13 cellular contexts compared by ENCODE assay signal in genomic region chr17:73338050-73338491, GRCh38. TPM values are rescaled to one million over a fixed set of nuclear protein-coding genes. Genes with fewer than 3 reads are reported as not detected.
DNase-seq lines count a peak whose midpoint lies in the region; ATAC-seq and TF ChIP-seq lines count a peak whose summit lies in the region.
"Had no signal": no experiment of that assay in that cellular context is flagged by ENCODE, and none has a peak within 500 bp of the region (broad histone marks: within the 10 kb centered on the region; RNA-seq: fewer than 3 reads in every experiment).

No MANE protein-coding gene starts in this region.

- H3K4me3 ChIP-seq in adrenal gland, result no peak overlapping the region
- H3K4me3 ChIP-seq in foreskin fibroblast (ENCODE audit: low read depth in 1 of 2, low read length in 2 of 2), result peak overlapping the region in 1 of 2 donors; percentile 18
- H3K4me3 ChIP-seq in sigmoid colon, result peak overlapping the region in 3 of 4 donors; percentile 15 to 35 (median 27)
- no peak overlapping the region for H3K4me3 ChIP-seq in HAP-1

- ATAC-seq in GM21381 (IDR thresholded peaks at IDR 0.05; ENCODE audit: unreplicated experiment), result no peak

- no peaks in the 10 kb centered on the region for H3K9me3 ChIP-seq in adrenal gland (replicated peaks in 1 of 3)
- H3K9me3 ChIP-seq in sigmoid colon, result no peaks in the 10 kb centered on the region
- no peaks in the 10 kb centered on the region for H3K9me3 ChIP-seq in HAP-1

- H3K36me3 ChIP-seq in adrenal gland (replicated peaks in 1 of 2), result no peaks in the 10 kb centered on the region
- no peaks in the 10 kb centered on the region for H3K36me3 ChIP-seq in sigmoid colon
- H3K36me3 ChIP-seq in HAP-1 (replicated peaks), result no peaks in the 10 kb centered on the region

- H3K27ac ChIP-seq in adrenal gland (peak overlapping the region in 2 of 5 donors; percentile 57 to 76), sigmoid colon (peak overlapping the region; percentile 67 to 97 (median 87))

- no peak for TF ChIP-seq EP300 in sigmoid colon (IDR thresholded peaks at IDR 0.05)

- TF ChIP-seq POLR2A in adrenal gland (IDR thresholded peaks at IDR 0.05), result no peak
- no peak for TF ChIP-seq POLR2A in sigmoid colon (IDR thresholded peaks at IDR 0.05)

- H3K27me3 ChIP-seq in adrenal gland, result no peaks in the 10 kb centered on the region
- no peaks in the 10 kb centered on the region for H3K27me3 ChIP-seq in sigmoid colon
- no peaks in the 10 kb centered on the region for H3K27me3 ChIP-seq in HAP-1 (ENCODE audit: low read depth)

- 67 to 80% (median 69%) methylated on average over 13 of the region's 13 CpGs for WGBS in adrenal gland, 4 donors
- 71 to 82% methylated on average over 13 of the region's 13 CpGs for WGBS in sigmoid colon, 2 donors

- TF ChIP-seq CTCF in adrenal gland (IDR thresholded peaks at IDR 0.05) (no peak), foreskin fibroblast (IDR thresholded peaks at IDR 0.05; ENCODE audit: low read depth, low read length) (no peak), sigmoid colon (IDR thresholded peaks at IDR 0.05) (no peak)

- H3K4me1 ChIP-seq in adrenal gland (replicated peaks in 1 of 2), result peaks cover 4 to 27% of the 10 kb centered on the region in 2 donors
- peaks cover 0 to 52% (median 47%) of the 10 kb centered on the region in 4 donors for H3K4me1 ChIP-seq in sigmoid colon
- peaks cover 14% of the 10 kb centered on the region for H3K4me1 ChIP-seq in HAP-1

- DNase-seq in AG08396 (ENCODE audit: low spot score) (peak; percentile 41), adrenal gland (peak in 4 of 7 donors; percentile 31 to 70 (median 40)), foreskin fibroblast (peak; percentile 67 to 81), sigmoid colon (no peak), HAP-1 (ENCODE audit: low spot score in 2 of 2) (no peak), NCI-H345 (lab: John Stamatoyannopoulos, UW) (no peak), OCI-M2 (lab: John Stamatoyannopoulos, UW; ENCODE audit: unreplicated experiment) (no peak)
- DNase-seq: activated CD4-positive, alpha-beta T cell treated with anti-CD3 and anti-CD28 coated beads for 4 hours; naive B cell; NCI-H1092 treated with DMSO at 0.1 percent for 48 hours; NCI-H748 treated with DMSO at 0.1 percent for 48 hours; stimulated activated naive CD4-positive, alpha-beta T cell treated with Interleukin-2 at 50 U/mL for 16 hours had no signal

- in situ Hi-C loops in HAP-1 (cut with MboI; ENCODE audit: low sequenced_read_pairs), result no loop called here

- intact Hi-C loops in adrenal gland (cut with DNase I) (no loop called here), sigmoid colon (cut with DNase I) (loop anchor here (1.0 kb wide), 1 partner anchor 26 kb away; the partner anchor contains the start of gene CDC42EP4)

RNA-seq across cellular contexts. Expression of gene CDC42EP4, which starts 26.3 kb away (rescaled TPM):
- total RNA-seq in adrenal gland, result 100 to 1,000 TPM in 6 of 8 donors, 10 to 100 TPM in 2; 87.4 to 172 (median 118) TPM
- polyA plus RNA-seq in adrenal gland, result 10 to 100 TPM; 24.4 to 43.0 (median 37.6) TPM
- 10 to 100 TPM; 68.1 to 87.6 (median 76.0) TPM for total RNA-seq in sigmoid colon
- polyA plus RNA-seq in sigmoid colon, result 10 to 100 TPM; 44.0 to 57.3 (median 46.2) TPM

Comparison
In these comparisons a context has a peak if more than half of its experiments do, and no peak if none do; other contexts are left out.
1. DNase-seq: peak in AG08396 (single experiment), adrenal gland (4 of 7) and foreskin fibroblast (2 of 2); none in sigmoid colon (single experiment), HAP-1 (0 of 2), NCI-H345 (single experiment) and OCI-M2 (single experiment).
2. H3K4me3 ChIP-seq: peak in sigmoid colon (3 of 4); none in adrenal gland (0 of 4) and HAP-1 (single experiment).